Comparison of ENCODE assay signal across 19 cellular contexts in genomic region chr1:44154665-44155064, GRCh38. TPM values are rescaled to one million over a fixed set of nuclear protein-coding genes. Genes with fewer than 3 reads are reported as not detected.
DNase-seq lines count a peak whose midpoint lies in the region; ATAC-seq, FAIRE-seq and TF ChIP-seq lines count a peak whose summit lies in the region.
"Had no signal": no experiment of that assay in that cellular context is flagged by ENCODE, and none has a peak within 500 bp of the region (broad histone marks: within the 10 kb centered on the region; RNA-seq: fewer than 3 reads in every experiment).

No MANE protein-coding gene starts in this region.

- no peaks in the 10 kb centered on the region for H3K36me3 Mint-ChIP-seq in endodermal cell (ENCODE audit: low read depth)
- H3K36me3 Mint-ChIP-seq: CD4-positive, alpha-beta memory T cell had no signal

- no peak for FAIRE-seq in HepG2 (lab: Jason Lieb, UNC)

- TF ChIP-seq RAD21 in HepG2 (CRISPR knock-in tag; IDR thresholded peaks at IDR 0.05), result no peak

- TF ChIP-seq CTCF in HepG2 (CRISPR knock-in tag; IDR thresholded peaks at IDR 0.05), result no peak
- TF ChIP-seq CTCF in right lobe of liver (IDR thresholded peaks at IDR 0.05), result no peak
- no peak for TF ChIP-seq CTCF in endodermal cell (conservative IDR thresholded peaks at IDR 0.05)
- no peak for TF ChIP-seq CTCF in GM10266 (IDR thresholded peaks at IDR 0.05; ENCODE audit: control insufficient read depth, insufficient read depth, low read depth, missing control alignments)

- TF ChIP-seq POLR2A in HepG2 (IDR thresholded peaks at IDR 0.05; ENCODE audit: insufficient read depth in 1 of 2, low read depth in 2 of 2, low read length in 2 of 2), result no peak
- TF ChIP-seq POLR2A in right lobe of liver (IDR thresholded peaks at IDR 0.05), result no peak

- H3K4me3 Mint-ChIP-seq in endodermal cell, result no peak overlapping the region
- H3K4me3 Mint-ChIP-seq: CD4-positive, alpha-beta memory T cell had no signal

- peaks cover 3% of the 10 kb centered on the region for H3K27me3 Mint-ChIP-seq in endodermal cell (ENCODE audit: insufficient read depth)

- no peak overlapping the region for H3K27ac ChIP-seq in HepG2 (ENCODE audit: extremely low read length, insufficient read depth, low read length)
- no peak overlapping the region for H3K27ac ChIP-seq in right lobe of liver
- no peak overlapping the region for H3K27ac ChIP-seq in endodermal cell (ENCODE audit: low read depth, low read length)

- no peaks in the 10 kb centered on the region for H3K36me3 ChIP-seq in HepG2 (replicated peaks in 1 of 2; ENCODE audit: control insufficient read depth in 1 of 2, insufficient read depth in 2 of 2, low read length in 2 of 2)
- H3K36me3 ChIP-seq in right lobe of liver, result no peaks in the 10 kb centered on the region
- no peaks in the 10 kb centered on the region for H3K36me3 ChIP-seq in endodermal cell (ENCODE audit: control insufficient read depth, insufficient read depth, low read length)

- H4K20me1 ChIP-seq in HepG2 (ENCODE audit: insufficient read depth, low read length), result no peaks in the 10 kb centered on the region

- no peaks in the 10 kb centered on the region for H3K4me1 ChIP-seq in HepG2 (ENCODE audit: insufficient read depth, low read length)
- H3K4me1 ChIP-seq in right lobe of liver, result no peaks in the 10 kb centered on the region
- H3K4me1 ChIP-seq in endodermal cell (ENCODE audit: control insufficient read depth, insufficient read depth, low read length), result peaks cover 2% of the 10 kb centered on the region

- no peak overlapping the region for H3K4me2 ChIP-seq in HepG2 (ENCODE audit: low read depth, low read length)

- in situ Hi-C loops in HepG2 (cut with HindIII; ENCODE audit: extremely low pct_ligation_motif_present, low pct_unique_long_range_greater_than_20kb), result no loop called here

- CTCF ChIA-PET in HepG2 (lab: Yijun Ruan, JAX; ENCODE audit: low intra/inter-chr PET ratio, low total read pairs), result no interaction called here

- no peak overlapping the region for H2AFZ ChIP-seq in HepG2 (ENCODE audit: low read length)

- H3K4me3 ChIP-seq in HepG2 (replicated peaks in 1 of 3; ENCODE audit: insufficient read depth in 1 of 3, low read depth in 2 of 3, low read length in 3 of 3), result no peak overlapping the region
- no peak overlapping the region for H3K4me3 ChIP-seq in right lobe of liver
- H3K4me3 ChIP-seq in endodermal cell (ENCODE audit: low read length), result no peak overlapping the region
- H3K4me3 ChIP-seq: mucosa of descending colon had no signal

- H3K9me3 Mint-ChIP-seq in endodermal cell, result no peaks in the 10 kb centered on the region
- H3K9me3 Mint-ChIP-seq: CD4-positive, alpha-beta memory T cell had no signal

- intact Hi-C loops in HepG2 (cut with micrococcal nuclease; ENCODE audit: unreplicated experiment) (no loop called here), right lobe of liver (cut with DNase I) (no loop called here)

- H3K4me1 Mint-ChIP-seq in endodermal cell, result peaks cover 2% of the 10 kb centered on the region
- H3K4me1 Mint-ChIP-seq: CD4-positive, alpha-beta memory T cell had no signal

- no peaks in the 10 kb centered on the region for H3K79me2 ChIP-seq in HepG2 (ENCODE audit: insufficient read depth, low read length)

- H3K27me3 ChIP-seq in HepG2 (ENCODE audit: control insufficient read depth in 1 of 2, insufficient read depth in 2 of 2, low read length in 2 of 2) (peaks cover 0 to 24% of the 10 kb centered on the region in 2 experiments; a peak in 2 of 5 replicates), right lobe of liver (no peaks in the 10 kb centered on the region), endodermal cell (ENCODE audit: control insufficient read depth, insufficient read depth, low read length, poor library complexity, severe bottlenecking) (no peaks in the 10 kb centered on the region)

- TF ChIP-seq EP300 in HepG2 (IDR thresholded peaks at IDR 0.05; ENCODE audit: low read depth in 2 of 2, low read length in 2 of 2) (no peak), HepG2 (CRISPR knock-in tag; IDR thresholded peaks at IDR 0.05; ENCODE audit: borderline replicate concordance) (no peak)

- BruUV-seq in HepG2 (replicated peaks; lab: Mats Ljungman, UMichigan), result no TSS peak

- WGBS in HepG2 (ENCODE audit: low lambda C conversion rate), result 2% methylated on average over 6 of the region's 6 CpGs
- WGBS in right lobe of liver (ENCODE audit: insufficient coverage, low coverage, low lambda C conversion rate, missing lambda C conversion rate), result 80% methylated on average over 6 of the region's 6 CpGs
- WGBS in endodermal cell (ENCODE audit: insufficient coverage in 1 of 2, insufficient read length in 1 of 2), 2 experiments, result 68 to 79% methylated on average over 4 to 6 of the region's 6 CpGs

- no peak for ATAC-seq in HepG2
- ATAC-seq in right lobe of liver, result no peak
- ATAC-seq in GM18868 (IDR thresholded peaks at IDR 0.05; ENCODE audit: unreplicated experiment), result no peak
- ATAC-seq: left colon, mucosa of descending colon, right cardiac atrium had no signal

- H3K9ac ChIP-seq in HepG2 (ENCODE audit: insufficient read depth, low read depth, low read length) (no peak overlapping the region), endodermal cell (ENCODE audit: extremely low read depth, low read length, poor library complexity, severe bottlenecking) (no peak overlapping the region)

- peak; percentile 8 for DNase-seq in HepG2 (ENCODE audit: low spot score)
- no peak for DNase-seq in right lobe of liver
- DNase-seq in LoVo (ENCODE audit: low spot score), result peak; percentile 32
- no peak for DNase-seq in endodermal cell
- DNase-seq in GM10266 (ENCODE audit: extremely low spot score), result no peak
- DNase-seq in GM19238 (ENCODE audit: insufficient read length, low spot score), result no peak
- DNase-seq in cerebellum (ENCODE audit: low spot score), result no peak
- DNase-seq: activated CD4-positive, alpha-beta T cell treated with anti-CD3 and anti-CD28 coated beads for 4 hours; activated gamma-delta T cell; amygdala; CD4-positive, alpha-beta memory T cell; left colon; mucosa of descending colon; NCI-H1694; NCI-H510A treated with DMSO at 0.1 percent for 48 hours; right cardiac atrium had no signal

- POLR2A ChIA-PET in HepG2 (lab: Yijun Ruan, JAX), result no interaction called here

- H3K27ac Mint-ChIP-seq in endodermal cell, result peak overlapping the region; percentile 69
- H3K27ac Mint-ChIP-seq: CD4-positive, alpha-beta memory T cell had no signal

- H3K9me3 ChIP-seq in HepG2 (ENCODE audit: low read length) (no peaks in the 10 kb centered on the region), right lobe of liver (no peaks in the 10 kb centered on the region), endodermal cell (ENCODE audit: control insufficient read depth, low read length) (no peaks in the 10 kb centered on the region)
- H3K9me3 ChIP-seq: mucosa of descending colon had no signal

RNA-seq across cellular contexts. Expression of gene KLF18, which starts 13.2 kb away (rescaled TPM):
- total RNA-seq in HepG2 (2016; rRNA removed; fragmentation: Illumina TruSeq; extraction: Trizol) (not detected in 2 replicates), right lobe of liver (not detected), endodermal cell (not detected), cerebellum (not detected)
- not detected in 2 replicates for total RNA-seq in HepG2 (2016; cell fraction: cytosol; rRNA removed; fragmentation: Illumina TruSeq; extraction: Trizol; ENCODE audit: low read depth)
- total RNA-seq in HepG2 (2016; cell fraction: insoluble cytoplasmic fraction; rRNA removed; fragmentation: Illumina TruSeq; extraction: Trizol), result not detected in 2 replicates
- not detected in 2 replicates for total RNA-seq in HepG2 (2016; cell fraction: membrane; rRNA removed; fragmentation: Illumina TruSeq; extraction: Trizol)
- not detected in 2 replicates for total RNA-seq in HepG2 (2016; cell fraction: nucleus; rRNA removed; fragmentation: Illumina TruSeq; extraction: Trizol)
- polyA plus RNA-seq in HepG2 (2011; rRNA removed), result not detected in 2 replicates
- not detected in 2 replicates for polyA plus RNA-seq in HepG2 (2011; cell fraction: cytosol; rRNA removed)
- polyA plus RNA-seq in HepG2 (2011; cell fraction: nucleus; rRNA removed), result not detected in 2 replicates
- not detected in 2 replicates for polyA plus RNA-seq in HepG2 (2012)
- polyA plus RNA-seq in HepG2 (2016; cell fraction: cytosol; fragmentation: Illumina TruSeq; extraction: Trizol; ENCODE audit: low read depth), result not detected in 2 replicates
- polyA plus RNA-seq in HepG2 (2016; cell fraction: insoluble cytoplasmic fraction; fragmentation: Illumina TruSeq; extraction: Trizol; ENCODE audit: low read depth), result not detected in 2 replicates
- not detected in 2 replicates for polyA plus RNA-seq in HepG2 (2016; cell fraction: membrane; fragmentation: Illumina TruSeq; extraction: Trizol; ENCODE audit: low read depth)
- polyA plus RNA-seq in HepG2 (2016; cell fraction: nucleus; fragmentation: Illumina TruSeq; extraction: Trizol; ENCODE audit: insufficient read depth, low read depth), result not detected in 2 replicates
- 0.19 TPM in 1 of 2 replicates, not detected in the other for polyA minus RNA-seq in HepG2 (2011; rRNA and poly(A)+ RNA removed; ENCODE audit: low replicate concordance)
- not detected in 2 replicates for polyA minus RNA-seq in HepG2 (2011; cell fraction: cytosol; rRNA and poly(A)+ RNA removed)
- polyA minus RNA-seq in HepG2 (2011; cell fraction: nucleus; rRNA and poly(A)+ RNA removed), result not detected in 2 replicates
- polyA plus RNA-seq in endodermal cell (2013, experiment 1 of 2), result not detected
- not detected for polyA plus RNA-seq in endodermal cell (2013, experiment 2 of 2)
- total RNA-seq: CD4-positive, alpha-beta memory T cell; left colon; LHCN-M2; mucosa of descending colon; right cardiac atrium; ureter had no signal
- polyA plus RNA-seq: CD4-positive, alpha-beta memory T cell; right cardiac atrium had no signal

RNA-seq across cellular contexts. Expression of gene KLF17, which starts 36.0 kb away (rescaled TPM):
- total RNA-seq in HepG2 (2016; rRNA removed; fragmentation: Illumina TruSeq; extraction: Trizol) (not detected in 2 replicates), right lobe of liver (not detected), endodermal cell (not detected), cerebellum (not detected)
- not detected in 2 replicates for total RNA-seq in HepG2 (2016; cell fraction: cytosol; rRNA removed; fragmentation: Illumina TruSeq; extraction: Trizol; ENCODE audit: low read depth)
- not detected in 2 replicates for total RNA-seq in HepG2 (2016; cell fraction: insoluble cytoplasmic fraction; rRNA removed; fragmentation: Illumina TruSeq; extraction: Trizol)
- not detected in 2 replicates for total RNA-seq in HepG2 (2016; cell fraction: membrane; rRNA removed; fragmentation: Illumina TruSeq; extraction: Trizol)
- total RNA-seq in HepG2 (2016; cell fraction: nucleus; rRNA removed; fragmentation: Illumina TruSeq; extraction: Trizol), result not detected in 2 replicates
- polyA plus RNA-seq in HepG2 (2011; rRNA removed), result not detected in 2 replicates
- polyA plus RNA-seq in HepG2 (2011; cell fraction: cytosol; rRNA removed), result not detected in 2 replicates
- polyA plus RNA-seq in HepG2 (2011; cell fraction: nucleus; rRNA removed), result not detected in 2 replicates
- polyA plus RNA-seq in HepG2 (2012), result not detected in 2 replicates
- not detected in 2 replicates for polyA plus RNA-seq in HepG2 (2016; cell fraction: cytosol; fragmentation: Illumina TruSeq; extraction: Trizol; ENCODE audit: low read depth)
- polyA plus RNA-seq in HepG2 (2016; cell fraction: insoluble cytoplasmic fraction; fragmentation: Illumina TruSeq; extraction: Trizol; ENCODE audit: low read depth), result not detected in 2 replicates
- polyA plus RNA-seq in HepG2 (2016; cell fraction: membrane; fragmentation: Illumina TruSeq; extraction: Trizol; ENCODE audit: low read depth), result not detected in 2 replicates
- polyA plus RNA-seq in HepG2 (2016; cell fraction: nucleus; fragmentation: Illumina TruSeq; extraction: Trizol; ENCODE audit: insufficient read depth, low read depth), result not detected in 2 replicates
- polyA minus RNA-seq in HepG2 (2011; rRNA and poly(A)+ RNA removed; ENCODE audit: low replicate concordance), result 0.96 TPM in 1 of 2 replicates, not detected in the other
- not detected in 2 replicates for polyA minus RNA-seq in HepG2 (2011; cell fraction: cytosol; rRNA and poly(A)+ RNA removed)
- polyA minus RNA-seq in HepG2 (2011; cell fraction: nucleus; rRNA and poly(A)+ RNA removed), result not detected in 2 replicates
- polyA plus RNA-seq in endodermal cell (2013, experiment 1 of 2), result not detected
- not detected for polyA plus RNA-seq in endodermal cell (2013, experiment 2 of 2)
- total RNA-seq: CD4-positive, alpha-beta memory T cell; right cardiac atrium; ureter had no signal
- polyA plus RNA-seq: CD4-positive, alpha-beta memory T cell; right cardiac atrium had no signal

RNA-seq across cellular contexts. Expression of gene DMAP1, which starts 58.6 kb away (rescaled TPM):
- total RNA-seq in HepG2 (2016; rRNA removed; fragmentation: Illumina TruSeq; extraction: Trizol) (17.5 and 17.6 TPM in 2 replicates), right lobe of liver (10 to 100 TPM; 16.2 to 27.8 (median 23.3) TPM), endodermal cell (10 to 100 TPM; 49.1 to 53.8 TPM), cerebellum (28.8 TPM)
- total RNA-seq in HepG2 (2016; cell fraction: cytosol; rRNA removed; fragmentation: Illumina TruSeq; extraction: Trizol; ENCODE audit: low read depth), result 3.8 and 4.1 TPM in 2 replicates
- 14.9 and 16.7 TPM in 2 replicates for total RNA-seq in HepG2 (2016; cell fraction: insoluble cytoplasmic fraction; rRNA removed; fragmentation: Illumina TruSeq; extraction: Trizol)
- 6.2 and 6.9 TPM in 2 replicates for total RNA-seq in HepG2 (2016; cell fraction: membrane; rRNA removed; fragmentation: Illumina TruSeq; extraction: Trizol)
- 21.6 and 21.7 TPM in 2 replicates for total RNA-seq in HepG2 (2016; cell fraction: nucleus; rRNA removed; fragmentation: Illumina TruSeq; extraction: Trizol)
- 32.7 and 35.9 TPM in 2 replicates for polyA plus RNA-seq in HepG2 (2011; rRNA removed)
- polyA plus RNA-seq in HepG2 (2011; cell fraction: cytosol; rRNA removed), result 29.2 and 38.0 TPM in 2 replicates
- polyA plus RNA-seq in HepG2 (2011; cell fraction: nucleus; rRNA removed), result 94.5 and 103 TPM in 2 replicates
- 17.8 and 20.9 TPM in 2 replicates for polyA plus RNA-seq in HepG2 (2012)
- 4.4 and 5.5 TPM in 2 replicates for polyA plus RNA-seq in HepG2 (2016; cell fraction: cytosol; fragmentation: Illumina TruSeq; extraction: Trizol; ENCODE audit: low read depth)
- 25.6 and 29.7 TPM in 2 replicates for polyA plus RNA-seq in HepG2 (2016; cell fraction: insoluble cytoplasmic fraction; fragmentation: Illumina TruSeq; extraction: Trizol; ENCODE audit: low read depth)
- polyA plus RNA-seq in HepG2 (2016; cell fraction: membrane; fragmentation: Illumina TruSeq; extraction: Trizol; ENCODE audit: low read depth), result 5.7 and 6.1 TPM in 2 replicates
- polyA plus RNA-seq in HepG2 (2016; cell fraction: nucleus; fragmentation: Illumina TruSeq; extraction: Trizol; ENCODE audit: insufficient read depth, low read depth), result 56.4 and 59.5 TPM in 2 replicates
- 39.7 and 110 TPM in 2 replicates for polyA minus RNA-seq in HepG2 (2011; rRNA and poly(A)+ RNA removed; ENCODE audit: low replicate concordance)
- polyA minus RNA-seq in HepG2 (2011; cell fraction: cytosol; rRNA and poly(A)+ RNA removed), result 16.4 and 17.9 TPM in 2 replicates
- polyA minus RNA-seq in HepG2 (2011; cell fraction: nucleus; rRNA and poly(A)+ RNA removed), result 36.8 and 45.8 TPM in 2 replicates
- polyA plus RNA-seq in endodermal cell (2013, experiment 1 of 2), result 46.9 TPM
- 39.5 TPM for polyA plus RNA-seq in endodermal cell (2013, experiment 2 of 2)

Comparison
In these comparisons a context has a peak if more than half of its experiments do, and no peak if none do; other contexts are left out.
1. DNase-seq: peak in HepG2 (single experiment) and LoVo (single experiment); none in right lobe of liver (0 of 3), endodermal cell (single experiment), GM10266 (single experiment), GM19238 (single experiment) and cerebellum (single experiment).